ENCODE assay signal across 1 cellular context in the genomic region with DNA sequence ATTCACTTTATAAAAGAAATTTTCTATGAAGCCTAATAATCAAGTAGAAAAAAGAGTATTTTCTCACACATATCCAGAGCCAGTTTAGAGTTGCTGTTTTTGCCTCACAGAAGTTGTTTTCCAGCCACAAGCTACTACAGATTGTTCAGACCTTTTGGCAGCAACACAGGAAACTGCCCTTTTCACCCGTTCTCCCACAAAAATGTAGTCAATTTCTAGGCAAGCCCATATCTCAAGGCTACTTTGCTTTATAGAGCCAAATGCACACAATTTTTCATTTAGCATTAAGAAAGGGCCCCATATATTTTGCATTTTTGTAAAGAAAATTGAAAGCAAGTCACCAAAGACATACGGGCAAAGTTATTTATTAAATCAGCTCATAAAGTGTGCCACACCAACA.
TF ChIP-seq lines count a peak whose summit lies in the region.

No MANE protein-coding gene starts in this region.

TF ChIP-seq in WTC11, 78 proteins besides CTCF, POLR2A, EP300 and RAD21 (continued from another document):
- TF ChIP-seq SOX15 (CRISPR knock-in tag; IDR thresholded peaks at IDR 0.05): no peak
- no peak for TF ChIP-seq GTF2I (CRISPR knock-in tag; conservative IDR thresholded peaks at IDR 0.05)
- no peak for TF ChIP-seq ESRRA (CRISPR knock-in tag; IDR thresholded peaks at IDR 0.05; ENCODE audit: borderline replicate concordance)
- TF ChIP-seq ZNF219 (CRISPR knock-in tag; IDR thresholded peaks at IDR 0.05; ENCODE audit: borderline replicate concordance): no peak
- no peak for TF ChIP-seq JAZF1 (CRISPR knock-in tag; IDR thresholded peaks at IDR 0.05)
- no peak for TF ChIP-seq CBFB (CRISPR knock-in tag; IDR thresholded peaks at IDR 0.05; ENCODE audit: low read depth)
- TF ChIP-seq, protein P1, sequence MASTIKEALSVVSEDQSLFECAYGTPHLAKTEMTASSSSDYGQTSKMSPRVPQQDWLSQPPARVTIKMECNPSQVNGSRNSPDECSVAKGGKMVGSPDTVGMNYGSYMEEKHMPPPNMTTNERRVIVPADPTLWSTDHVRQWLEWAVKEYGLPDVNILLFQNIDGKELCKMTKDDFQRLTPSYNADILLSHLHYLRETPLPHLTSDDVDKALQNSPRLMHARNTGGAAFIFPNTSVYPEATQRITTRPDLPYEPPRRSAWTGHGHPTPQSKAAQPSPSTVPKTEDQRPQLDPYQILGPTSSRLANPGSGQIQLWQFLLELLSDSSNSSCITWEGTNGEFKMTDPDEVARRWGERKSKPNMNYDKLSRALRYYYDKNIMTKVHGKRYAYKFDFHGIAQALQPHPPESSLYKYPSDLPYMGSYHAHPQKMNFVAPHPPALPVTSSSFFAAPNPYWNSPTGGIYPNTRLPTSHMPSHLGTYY (CRISPR knock-in tag; IDR thresholded peaks at IDR 0.05): no peak
TF ChIP-seq in WTC11: peak in this region for 0.
